In genomic region chr15:69595009-69595825, GRCh38 we compare ENCODE assay signal across 11 cellular contexts.
DNase-seq lines count a peak whose midpoint lies in the region; ATAC-seq and TF ChIP-seq lines count a peak whose summit lies in the region.
"Had no signal": no experiment of that assay in that cellular context is flagged by ENCODE, and none has a peak within 500 bp of the region (broad histone marks: within the 10 kb centered on the region; RNA-seq: fewer than 3 reads in every experiment).

No MANE protein-coding gene starts in this region.

- no peak overlapping the region for H4K5ac ChIP-seq in H9 (ENCODE audit: insufficient read length, low read depth, low read length)

- no peak overlapping the region for H3K4me2 ChIP-seq in H9 (ENCODE audit: insufficient read depth, insufficient read length, low read length)

- peaks cover 6 to 16% of the 10 kb centered on the region in 2 experiments for H3K4me1 Mint-ChIP-seq in H9
- peaks cover 0 to 6% (median under 1%) of the 10 kb centered on the region in 4 donors for H3K4me1 Mint-ChIP-seq in CD4-positive, alpha-beta memory T cell

- DNase-seq in H9 (peak; percentile 25), Panc1 (ENCODE audit: low read depth, low spot score) (no peak), left ventricle myocardium superior (peak; percentile 87)
- DNase-seq in activated CD4-positive, alpha-beta T cell treated with anti-CD3 and anti-CD28 coated beads, Interleukin-2, amount 50 U/mL, for 48 hours, result no peak
- DNase-seq in CD4-positive, alpha-beta memory T cell, result no peak
- DNase-seq: H7, KG1, naive B cell had no signal

- H3K14ac ChIP-seq in H9 (ENCODE audit: insufficient read depth, low read length), result no peak overlapping the region; the same call in 1 of the 2 replicates

- TF ChIP-seq CTCF in H9 (conservative IDR thresholded peaks at IDR 0.05) (no peak), Panc1 (IDR thresholded peaks at IDR 0.05) (no peak)

- no peak overlapping the region for H3K56ac ChIP-seq in H9 (ENCODE audit: insufficient read length, low read depth, low read length)

- H3K36me3 ChIP-seq in Panc1 (ENCODE audit: control insufficient read depth, insufficient read depth, low read length) (no peaks in the 10 kb centered on the region), skeletal muscle tissue (ENCODE audit: control insufficient read depth in 3 of 3, insufficient read depth in 3 of 3, low read length in 3 of 3) (no peaks in the 10 kb centered on the region)
- H3K36me3 ChIP-seq in CD4-positive, alpha-beta memory T cell (ENCODE audit: insufficient read depth, low read length), result no peaks in the 10 kb centered on the region

- no peaks in the 10 kb centered on the region for H4K20me1 ChIP-seq in H9 (ENCODE audit: control insufficient read depth, insufficient read depth, insufficient read length)

- H3K79me2 ChIP-seq in H9 (ENCODE audit: insufficient read depth, low read length), result no peaks in the 10 kb centered on the region

- H3K27ac ChIP-seq in H9 (ENCODE audit: insufficient read length, low read depth, low read length) (no peak overlapping the region), Panc1 (ENCODE audit: low read length) (peak overlapping the region; percentile 86), skeletal muscle tissue (ENCODE audit: low read depth, low read length) (peak overlapping the region; percentile 80)
- H3K27ac ChIP-seq in CD4-positive, alpha-beta memory T cell (ENCODE audit: low read depth, low read length), result no peak overlapping the region

- no peak overlapping the region for H2BK15ac ChIP-seq in H9 (ENCODE audit: low read depth, low read length)

- no peaks in the 10 kb centered on the region for H3K23me2 ChIP-seq in H9 (ENCODE audit: insufficient read length, low read depth, low read length, poor library complexity, severe bottlenecking)

- H2BK120ac ChIP-seq in H9 (ENCODE audit: low read depth, low read length, poor library complexity, severe bottlenecking), result no peak overlapping the region

- no peaks in the 10 kb centered on the region for H3K36me3 Mint-ChIP-seq in H9 (ENCODE audit: insufficient read depth in 1 of 3, low read depth in 3 of 3)
- no peaks in the 10 kb centered on the region for H3K36me3 Mint-ChIP-seq in CD4-positive, alpha-beta memory T cell
- H3K36me3 Mint-ChIP-seq: T-cell had no signal

- POLR2A ChIA-PET in Panc1 (lab: Charles Lee), result no interaction called here
- POLR2A ChIA-PET in CD4-positive, alpha-beta memory T cell (lab: Charles Lee; ENCODE audit: partially characterized antibody), result no interaction called here

- in situ Hi-C loops in Panc1 (cut with HindIII; ENCODE audit: low pct_unique_long_range_greater_than_20kb, low sequenced_read_pairs), result no loop called here

- H3K27me3 ChIP-seq in H9 (ENCODE audit: insufficient read depth, low read length), result no peaks in the 10 kb centered on the region
- 0 out of 2 replicates have a peak, but pooled peaks cover 2% of the 10 kb centered on the region for H3K27me3 ChIP-seq in Panc1 (ENCODE audit: control insufficient read depth, insufficient read depth, low read length)
- peaks cover 0 to 9% (median 4%) of the 10 kb centered on the region in 3 donors for H3K27me3 ChIP-seq in skeletal muscle tissue (ENCODE audit: control insufficient read depth in 3 of 3, insufficient read depth in 3 of 3, low read length in 3 of 3)
- no peaks in the 10 kb centered on the region for H3K27me3 ChIP-seq in CD4-positive, alpha-beta memory T cell (ENCODE audit: insufficient read depth, low read length)

- H3K4me1 ChIP-seq in H9 (ENCODE audit: insufficient read depth, low read length) (no peaks in the 10 kb centered on the region), Panc1 (ENCODE audit: control insufficient read depth, insufficient read depth, low read length) (peaks cover 46% of the 10 kb centered on the region), skeletal muscle tissue (ENCODE audit: control insufficient read depth in 3 of 3, insufficient read depth in 3 of 3, low read length in 3 of 3) (peaks cover 37 to 46% (median 41%) of the 10 kb centered on the region in 3 donors)
- no peaks in the 10 kb centered on the region for H3K4me1 ChIP-seq in CD4-positive, alpha-beta memory T cell (ENCODE audit: insufficient read depth, low read length)

- no peak overlapping the region for H3K23ac ChIP-seq in H9 (ENCODE audit: insufficient read length, low read depth, low read length)

- WGBS in H9 (ENCODE audit: extremely low coverage, insufficient read length, low lambda C conversion rate), result no CpG with 5 or more reads among the region's 12 CpGs

- no peak overlapping the region for H4K91ac ChIP-seq in H9 (ENCODE audit: insufficient read length, low read depth, low read length)

- ATAC-seq in Panc1 (peak; percentile 39), left ventricle myocardium superior (peak; percentile 96), GM21423 (IDR thresholded peaks at IDR 0.05; ENCODE audit: unreplicated experiment) (no peak)

- no peak overlapping the region for H2BK5ac ChIP-seq in H9 (ENCODE audit: insufficient read length, low read length)

- no peak overlapping the region for H2AK5ac ChIP-seq in H9 (ENCODE audit: insufficient read length, low read length)

- H3K27me3 Mint-ChIP-seq in H9 (ENCODE audit: low read depth), result peaks cover 18% of the 10 kb centered on the region
- H3K27me3 Mint-ChIP-seq in CD4-positive, alpha-beta memory T cell, result peaks cover 2 to 11% of the 10 kb centered on the region in 2 donors

- H2BK12ac ChIP-seq in H9 (ENCODE audit: insufficient read length, low read depth, low read length), result no peak overlapping the region

- no TSS peak for BruUV-seq in Panc1 (replicated peaks; lab: Mats Ljungman, UMichigan)

- no peak overlapping the region for H3K18ac ChIP-seq in H9 (ENCODE audit: insufficient read length, low read depth, low read length)

- no peak overlapping the region for H3T11ph ChIP-seq in H9 (ENCODE audit: low read length)

- no peaks in the 10 kb centered on the region for H3K79me1 ChIP-seq in H9 (ENCODE audit: insufficient read depth, low read depth, low read length, poor library complexity, severe bottlenecking)

- H3K4ac ChIP-seq in H9 (ENCODE audit: low read depth, low read length), result no peak overlapping the region

- no peak overlapping the region for H2BK20ac ChIP-seq in H9 (ENCODE audit: low read depth, low read length, poor library complexity, severe bottlenecking)

- no peak overlapping the region for H3K4me3 Mint-ChIP-seq in H9
- peak overlapping the region in 1 of 8 donors; percentile 15 for H3K4me3 Mint-ChIP-seq in CD4-positive, alpha-beta memory T cell
- H3K4me3 Mint-ChIP-seq: naive B cell had no signal

- no peak overlapping the region for H4K8ac ChIP-seq in H9 (replicated peaks; ENCODE audit: insufficient read length, low read depth, low read length)

- no peak overlapping the region for H3K9ac ChIP-seq in H9 (ENCODE audit: extremely low read depth, insufficient read length, low read length)
- H3K9ac ChIP-seq in skeletal muscle tissue (ENCODE audit: low read depth in 1 of 3, low read length in 3 of 3), result peak overlapping the region; percentile 22 to 72 (median 51)

- peak overlapping the region in 1 of 2 experiments; percentile 39; a peak in 3 of 4 replicates for H3K4me3 ChIP-seq in Panc1 (ENCODE audit: low read depth in 2 of 2, low read length in 2 of 2)
- peak overlapping the region in 2 of 3 donors; percentile 23 to 54 for H3K4me3 ChIP-seq in skeletal muscle tissue (ENCODE audit: low read length in 3 of 3)
- no peak overlapping the region for H3K4me3 ChIP-seq in CD4-positive, alpha-beta memory T cell (ENCODE audit: low read length in 2 of 2)

- H3K9me3 ChIP-seq in H9 (ENCODE audit: control insufficient read depth, low read depth, low read length) (no peaks in the 10 kb centered on the region), Panc1 (ENCODE audit: control insufficient read depth, insufficient read depth, low read depth, low read length) (no peaks in the 10 kb centered on the region), skeletal muscle tissue (ENCODE audit: control insufficient read depth in 3 of 3, low read length in 3 of 3) (no peaks in the 10 kb centered on the region)
- no peaks in the 10 kb centered on the region for H3K9me3 ChIP-seq in CD4-positive, alpha-beta memory T cell (ENCODE audit: control insufficient read depth in 1 of 2, low read length in 2 of 2)

- no peak overlapping the region for H3K27ac Mint-ChIP-seq in H9
- H3K27ac Mint-ChIP-seq in CD4-positive, alpha-beta memory T cell, result peak overlapping the region in 2 of 7 donors; percentile 33 to 56
- H3K27ac Mint-ChIP-seq: T-cell had no signal

- H2AFZ ChIP-seq in H9 (ENCODE audit: low read length), result no peak overlapping the region

- CTCF ChIA-PET in Panc1 (lab: Charles Lee), result interaction anchor here (0.6 to 0.8 kb wide), 4 partner anchors 37 to 988 kb away, joined by 3 to 14 read pairs (median 5); no protein-coding TSS in a partner anchor
- CTCF ChIA-PET in CD4-positive, alpha-beta memory T cell (lab: Charles Lee; ENCODE audit: partially characterized antibody), result no interaction called here

- intact Hi-C loops in Panc1 (cut with micrococcal nuclease; ENCODE audit: unreplicated experiment) (loop anchor here (10.0 kb wide), 2 partner anchors 130 to 1670 kb away; no protein-coding TSS in a partner anchor), left ventricle myocardium superior (cut with micrococcal nuclease) (no loop called here)
- intact Hi-C loops in CD4-positive, alpha-beta memory T cell (cut with micrococcal nuclease), result no loop called here

- H3K9me3 Mint-ChIP-seq in H9, result no peaks in the 10 kb centered on the region
- no peaks in the 10 kb centered on the region for H3K9me3 Mint-ChIP-seq in CD4-positive, alpha-beta memory T cell
- H3K9me3 Mint-ChIP-seq: naive B cell, T-cell had no signal

Comparison
In these comparisons a context has a peak if more than half of its experiments do, and no peak if none do; other contexts are left out.
1. DNase-seq: peak in H9 (single experiment) and left ventricle myocardium superior (single experiment); none in Panc1 (single experiment), activated CD4-positive, alpha-beta T cell treated with anti-CD3 and anti-CD28 coated beads, Interleukin-2, amount 50 U/mL, for 48 hours (0 of 2) and CD4-positive, alpha-beta memory T cell (0 of 5).
2. H3K27ac ChIP-seq: peak in Panc1 (single experiment) and skeletal muscle tissue (single experiment); none in H9 (single experiment) and CD4-positive, alpha-beta memory T cell (single experiment).
3. H3K4me3 ChIP-seq: peak in skeletal muscle tissue (2 of 3); none in CD4-positive, alpha-beta memory T cell (0 of 2).